ENCODE assay signal across 8 cellular contexts in the genomic region with DNA sequence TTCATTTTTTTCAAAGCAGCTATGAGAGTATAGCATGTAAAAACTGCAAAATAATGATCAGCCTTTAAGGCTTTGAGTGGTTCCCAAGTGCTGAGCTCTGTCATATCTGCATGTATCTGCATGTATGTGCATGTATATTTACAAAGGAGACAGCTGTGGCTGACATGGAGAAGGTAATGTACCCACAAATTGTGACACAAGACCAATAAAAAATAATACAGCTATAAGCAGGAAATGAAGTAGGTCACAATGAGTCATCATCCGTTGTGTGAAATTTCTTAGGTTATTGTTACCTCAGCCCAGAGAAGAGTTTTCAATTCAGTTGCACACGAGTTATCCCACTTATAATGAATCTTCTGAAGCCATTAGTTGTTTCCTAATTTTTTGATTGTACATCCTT.
DNase-seq lines count a peak whose midpoint lies in the region; ATAC-seq and TF ChIP-seq lines count a peak whose summit lies in the region.

No MANE protein-coding gene starts in this region.

- peak; percentile 28 for DNase-seq in activated gamma-delta T cell treated with Interleukin-2 at 50 U/mL for 16 hours
- no peak for DNase-seq in activated gamma-delta T cell (lab: John Stamatoyannopoulos, UW)
- peak; percentile 73 for DNase-seq in NCI-H460 (ENCODE audit: extremely low read depth, low read depth)
- peak; percentile 64 to 82 for DNase-seq in cardiac fibroblast (ENCODE audit: low read depth in 2 of 2)
- no peak for DNase-seq in gastrocnemius medialis
- DNase-seq in DMS79 treated with DMSO at 0.1 percent for 48 hours (lab: John Stamatoyannopoulos, UW) = no peak
- DNase-seq in NCI-H2107 (lab: John Stamatoyannopoulos, UW) = no peak

- no peaks in the 10 kb centered on the region for H3K4me1 ChIP-seq in gastrocnemius medialis

- in situ Hi-C loops in gastrocnemius medialis (cut with MboI; ENCODE audit: low sequenced_read_pairs in 4 of 4) = no loop called here

- ATAC-seq in gastrocnemius medialis = peak; percentile 58 to 71
- no peak for ATAC-seq in GM19023 (IDR thresholded peaks at IDR 0.05; ENCODE audit: unreplicated experiment)

- no peak for TF ChIP-seq POLR2A in gastrocnemius medialis (IDR thresholded peaks at IDR 0.05)

- H3K4me3 ChIP-seq in cardiac fibroblast (replicated peaks in 1 of 2; ENCODE audit: low read depth in 2 of 2, low read length in 2 of 2) = no peak overlapping the region
- no peak overlapping the region for H3K4me3 ChIP-seq in gastrocnemius medialis

- H3K9me3 ChIP-seq in gastrocnemius medialis = no peaks in the 10 kb centered on the region

- no peaks in the 10 kb centered on the region for H3K36me3 ChIP-seq in gastrocnemius medialis

- H3K27me3 ChIP-seq in gastrocnemius medialis = no peaks in the 10 kb centered on the region

- peak overlapping the region in 3 of 4 donors; percentile 13 to 43 (median 37) for H3K27ac ChIP-seq in gastrocnemius medialis

- intact Hi-C loops in gastrocnemius medialis (cut with DNase I; ENCODE audit: low total_unique reads) = loop anchor here (1.0 kb wide), 1 partner anchor 66 kb away; no protein-coding TSS in a partner anchor

- TF ChIP-seq CTCF in cardiac fibroblast (IDR thresholded peaks at IDR 0.05; ENCODE audit: low read depth, low read length) (no peak), gastrocnemius medialis (IDR thresholded peaks at IDR 0.05 in 4 of 5, conservative IDR thresholded peaks at IDR 0.05 in 1 of 5) (no peak)

Comparison
In these comparisons a context has a peak if more than half of its experiments do, and no peak if none do; other contexts are left out.
1. DNase-seq: peak in activated gamma-delta T cell treated with Interleukin-2 at 50 U/mL for 16 hours (single experiment), NCI-H460 (single experiment) and cardiac fibroblast (2 of 2); none in activated gamma-delta T cell (single experiment), gastrocnemius medialis (0 of 2), DMS79 treated with DMSO at 0.1 percent for 48 hours (single experiment) and NCI-H2107 (single experiment).